Comparison of ENCODE assay signal across 8 cellular contexts in genomic region chr14:37116933-37117844, GRCh38. TPM values are rescaled to one million over a fixed set of nuclear protein-coding genes. Genes with fewer than 3 reads are reported as not detected.
DNase-seq lines count a peak whose midpoint lies in the region; ATAC-seq and TF ChIP-seq lines count a peak whose summit lies in the region.

No MANE protein-coding gene starts in this region.

- no peak overlapping the region for H2AK9ac ChIP-seq in IMR-90 (replicated peaks; ENCODE audit: low read depth, low read length, poor library complexity)

- no peak overlapping the region for H2AFZ ChIP-seq in IMR-90 (replicated peaks; ENCODE audit: low read length, poor library complexity)

- no peak overlapping the region for H4K91ac ChIP-seq in IMR-90 (ENCODE audit: insufficient read depth, low read depth, low read length)

- H3K27ac ChIP-seq in IMR-90 (ENCODE audit: insufficient read depth, low read length), result no peak overlapping the region

- dilution Hi-C loops in IMR-90 (cut with HindIII; ENCODE audit: low sequenced_read_pairs, unreplicated experiment), result no loop called here

- peak; percentile 68 for TF ChIP-seq CTCF in IMR-90 (conservative IDR thresholded peaks at IDR 0.05; ENCODE audit: low read depth, low read length)
- TF ChIP-seq CTCF in WTC11 (IDR thresholded peaks at IDR 0.05), result no peak

- TF ChIP-seq RAD21 in IMR-90 (IDR thresholded peaks at IDR 0.05; ENCODE audit: low read length), result peak; percentile 72

- H3K23ac ChIP-seq in IMR-90 (ENCODE audit: low read depth, low read length), result no peak overlapping the region

- H3K9ac ChIP-seq in IMR-90 (ENCODE audit: low read depth, low read length), result no peak overlapping the region

- no peak overlapping the region for H3K56ac ChIP-seq in IMR-90 (ENCODE audit: extremely low read depth, insufficient read depth, low read length)

- H3K4ac ChIP-seq in IMR-90 (ENCODE audit: low read depth, low read length), result no peak overlapping the region

- no peak overlapping the region for H3K14ac ChIP-seq in IMR-90 (replicated peaks; ENCODE audit: low read depth, low read length)

- peak; percentile 0 for DNase-seq in COR-L47 (lab: John Stamatoyannopoulos, UW)
- peak; percentile 60 for DNase-seq in IMR-90
- no peak for DNase-seq in WTC11 (ENCODE audit: low spot score)
- DNase-seq in iris pigment epithelial cell (ENCODE audit: low read depth), result peak; percentile 82
- no peak for DNase-seq in effector memory CD8-positive, alpha-beta T cell
- DNase-seq in hypothalamus (lab: John Stamatoyannopoulos, UW), result no peak
- no peak for DNase-seq in head of caudate nucleus
- no peak for DNase-seq in NK-92 treated with Interleukin-12 subunit alpha and Interleukin-12 subunit beta, amount 100 ng/mL, for 24 hours (lab: John Stamatoyannopoulos, UW)

- no peaks in the 10 kb centered on the region for H3K27me3 Mint-ChIP-seq in WTC11 (ENCODE audit: low read depth)
- no peaks in the 10 kb centered on the region for H3K27me3 Mint-ChIP-seq in effector memory CD8-positive, alpha-beta T cell

- intact Hi-C loops in IMR-90 (cut with micrococcal nuclease) (loop anchor here (1.0 to 10.0 kb wide), 3 partner anchors 252 to 469 kb away; no protein-coding TSS in a partner anchor), head of caudate nucleus (cut with DNase I) (no loop called here)

- no peak overlapping the region for H2BK120ac ChIP-seq in IMR-90 (ENCODE audit: low read depth, low read length)

- H4K8ac ChIP-seq in IMR-90 (ENCODE audit: low read depth in 2 of 2, low read length in 2 of 2), result no peak overlapping the region

- H3K9me3 Mint-ChIP-seq in WTC11, result peaks cover 9% of the 10 kb centered on the region
- H3K9me3 Mint-ChIP-seq in effector memory CD8-positive, alpha-beta T cell, result no peaks in the 10 kb centered on the region

- BruUV-seq in IMR-90 (replicated peaks; lab: Mats Ljungman, UMichigan), result no TSS peak

- H3K36me3 Mint-ChIP-seq in WTC11, result peaks cover 15% of the 10 kb centered on the region
- H3K36me3 Mint-ChIP-seq in effector memory CD8-positive, alpha-beta T cell (ENCODE audit: insufficient read depth), result no peaks in the 10 kb centered on the region

- peak; percentile 52 for ATAC-seq in IMR-90 (ENCODE audit: low read depth)
- ATAC-seq in WTC11, result peak; percentile 46; the same call in 1 of the 2 replicates
- no peak for ATAC-seq in effector memory CD8-positive, alpha-beta T cell (replicated peaks)

- H4K5ac ChIP-seq in IMR-90 (ENCODE audit: low read depth, low read length), result no peak overlapping the region

- H2BK15ac ChIP-seq in IMR-90 (ENCODE audit: low read depth, low read length), result no peak overlapping the region

- H3K9me1 ChIP-seq in IMR-90 (ENCODE audit: insufficient read depth, low read length), result no peaks in the 10 kb centered on the region

- H3K9me3 ChIP-seq in IMR-90 (ENCODE audit: control insufficient read depth, insufficient read depth, low read length), result no peaks in the 10 kb centered on the region

- CTCF ChIA-PET in IMR-90 (lab: Yijun Ruan, JAX), result interaction anchor here (0.5 to 2.0 kb wide), 26 partner anchors 10 to 768 kb away, joined by 3 to 10 read pairs (median 4); no protein-coding TSS in a partner anchor
- CTCF ChIA-PET in WTC11 (lab: Charles Lee), result interaction anchor here (0.7 to 3.1 kb wide), 16 partner anchors 14 to 564 kb away, joined by 3 to 21 read pairs (median 4); no protein-coding TSS in a partner anchor

- H3K27ac Mint-ChIP-seq in WTC11, result no peak overlapping the region
- H3K27ac Mint-ChIP-seq in effector memory CD8-positive, alpha-beta T cell, result no peak overlapping the region

- no peak overlapping the region for H3K4me3 ChIP-seq in IMR-90 (ENCODE audit: insufficient read depth, low read depth, low read length)

- H3K36me3 ChIP-seq in IMR-90 (ENCODE audit: control insufficient read depth, insufficient read depth, low read length), result no peaks in the 10 kb centered on the region

- H3K79me1 ChIP-seq in IMR-90 (ENCODE audit: low read depth in 1 of 2, low read length in 2 of 2), result no peaks in the 10 kb centered on the region

- H3K4me1 ChIP-seq in IMR-90 (ENCODE audit: control insufficient read depth, insufficient read depth, low read length), result peaks cover 2% of the 10 kb centered on the region; the same call in 1 of the 2 replicates

- no peak overlapping the region for H2BK5ac ChIP-seq in IMR-90 (ENCODE audit: low read depth, low read length, poor library complexity, severe bottlenecking)

- H4K20me1 ChIP-seq in IMR-90 (ENCODE audit: insufficient read depth, low read length), result no peaks in the 10 kb centered on the region

- H3K4me1 Mint-ChIP-seq in WTC11, result peaks cover 18% of the 10 kb centered on the region
- no peaks in the 10 kb centered on the region for H3K4me1 Mint-ChIP-seq in effector memory CD8-positive, alpha-beta T cell (ENCODE audit: low read depth in 2 of 2)

- no peak for TF ChIP-seq POLR2A in IMR-90 (IDR thresholded peaks at IDR 0.05; ENCODE audit: low read depth, low read length)

- H3K4me3 Mint-ChIP-seq in WTC11, result no peak overlapping the region
- H3K4me3 Mint-ChIP-seq in effector memory CD8-positive, alpha-beta T cell, result no peak overlapping the region

- WGBS in IMR-90 (ENCODE audit: extremely low coverage in 2 of 2, insufficient read length in 1 of 2), 2 experiments, result no CpG with 5 or more reads among the region's 5 CpGs

- no peak overlapping the region for H3K4me2 ChIP-seq in IMR-90 (ENCODE audit: low read depth, low read length)

- H3K27me3 ChIP-seq in IMR-90 (ENCODE audit: control insufficient read depth, insufficient read depth, low read length), result no peaks in the 10 kb centered on the region

- no peak overlapping the region for H2BK20ac ChIP-seq in IMR-90 (ENCODE audit: low read depth, low read length)

- no peak overlapping the region for H2AK5ac ChIP-seq in IMR-90 (ENCODE audit: low read depth, low read length)

- in situ Hi-C loops in IMR-90 (cut with MboI; ENCODE audit: low sequenced_read_pairs), result no loop called here

- POLR2A ChIA-PET in IMR-90 (lab: Charles Lee; ENCODE audit: unreplicated experiment), result no interaction called here
- POLR2A ChIA-PET in WTC11 (lab: Charles Lee), result no interaction called here

- no peak overlapping the region for H3K18ac ChIP-seq in IMR-90 (ENCODE audit: low read depth, low read length)

TF ChIP-seq in IMR-90, 13 proteins besides CTCF, POLR2A, EP300 and RAD21:
- TF ChIP-seq SMC3 (IDR thresholded peaks at IDR 0.05; ENCODE audit: low read depth, low read length) (peak; percentile 47), MAFK (IDR thresholded peaks at IDR 0.05; ENCODE audit: low read depth, low read length) (no peak)

TF ChIP-seq in WTC11, 78 proteins besides CTCF, POLR2A, EP300 and RAD21 (continues in another document):
- TF ChIP-seq OVOL2 (CRISPR knock-in tag; IDR thresholded peaks at IDR 0.05; ENCODE audit: borderline replicate concordance) (no peak), ZNF532 (CRISPR knock-in tag; IDR thresholded peaks at IDR 0.05; ENCODE audit: borderline replicate concordance) (no peak), TEAD1 (CRISPR knock-in tag; IDR thresholded peaks at IDR 0.05) (no peak), CREM (CRISPR knock-in tag; IDR thresholded peaks at IDR 0.05) (no peak), ZNF138 (CRISPR knock-in tag; conservative IDR thresholded peaks at IDR 0.05) (no peak), HMGXB4 (CRISPR knock-in tag; IDR thresholded peaks at IDR 0.05) (no peak), CREB1 (CRISPR knock-in tag; IDR thresholded peaks at IDR 0.05) (no peak), ETV6 (CRISPR knock-in tag; IDR thresholded peaks at IDR 0.05) (no peak), MXD4 (CRISPR knock-in tag; IDR thresholded peaks at IDR 0.05; ENCODE audit: borderline replicate concordance) (no peak)

RNA-seq across cellular contexts. Expression of gene SLC25A21, which starts 55.2 kb away (rescaled TPM):
- total RNA-seq in IMR-90 (2012; rRNA removed) (0.90 and 2.5 TPM in 2 replicates), WTC11 (2021) (3.8 to 8.2 TPM (median 6.0 TPM) in 3 replicates)
- polyA plus RNA-seq in IMR-90 (2012; rRNA removed), result 0.49 and 0.62 TPM in 2 replicates
- polyA plus RNA-seq in IMR-90 (2012; cell fraction: cytosol; rRNA removed), result 0.21 TPM in 2 replicates
- polyA plus RNA-seq in IMR-90 (2012; cell fraction: nucleus; rRNA removed; ENCODE audit: low replicate concordance), result 0.04 and 0.58 TPM in 2 replicates

Comparison
In these comparisons a context has a peak if more than half of its experiments do, and no peak if none do; other contexts are left out.
1. DNase-seq: peak in COR-L47 (single experiment), IMR-90 (single experiment) and iris pigment epithelial cell (single experiment); none in WTC11 (single experiment), effector memory CD8-positive, alpha-beta T cell (0 of 3), hypothalamus (0 of 51), head of caudate nucleus (0 of 42) and NK-92 treated with Interleukin-12 subunit alpha and Interleukin-12 subunit beta, amount 100 ng/mL, for 24 hours (single experiment).